In the genomic region with DNA sequence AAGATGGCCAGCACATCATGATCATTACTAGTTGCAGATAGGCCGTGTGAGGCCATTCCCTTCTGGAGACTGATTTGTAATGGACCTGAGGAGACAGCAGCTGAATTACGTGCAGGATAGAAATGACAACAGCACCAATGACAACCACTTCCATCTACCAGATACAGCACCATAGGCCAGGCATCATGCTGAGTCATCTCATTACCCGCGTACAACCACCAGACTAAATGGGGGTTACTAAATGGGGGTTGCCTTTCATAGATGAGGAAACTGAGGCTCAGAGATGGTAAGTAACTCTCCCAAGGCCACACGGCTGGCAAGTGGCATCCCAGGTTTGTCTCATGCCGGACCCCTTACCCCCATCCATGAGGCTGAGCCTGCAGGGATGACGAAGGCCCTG, we compare ENCODE assay signal across 16 cellular contexts. TPM values are rescaled to one million over a fixed set of nuclear protein-coding genes. Genes with fewer than 3 reads are reported as not detected.
DNase-seq lines count a peak whose midpoint lies in the region; ATAC-seq, FAIRE-seq and TF ChIP-seq lines count a peak whose summit lies in the region.
"Had no signal": no experiment of that assay in that cellular context is flagged by ENCODE, and none has a peak within 500 bp of the region (broad histone marks: within the 10 kb centered on the region; RNA-seq: fewer than 3 reads in every experiment).

No MANE protein-coding gene starts in this region.

- dilution Hi-C loops in IMR-90 (cut with HindIII; ENCODE audit: low sequenced_read_pairs, unreplicated experiment), result no loop called here

- no peak overlapping the region for H2BK20ac ChIP-seq in IMR-90 (ENCODE audit: low read depth, low read length)

- POLR2A ChIA-PET in IMR-90 (lab: Charles Lee; ENCODE audit: unreplicated experiment), result no interaction called here

- in situ Hi-C loops in GM23248 (cut with MboI) (no loop called here), IMR-90 (cut with MboI; ENCODE audit: low sequenced_read_pairs) (no loop called here)

- H2BK120ac ChIP-seq in IMR-90 (ENCODE audit: low read depth, low read length), result no peak overlapping the region

- no peaks in the 10 kb centered on the region for H3K79me1 ChIP-seq in IMR-90 (ENCODE audit: low read depth in 1 of 2, low read length in 2 of 2)

- no peak for TF ChIP-seq RAD21 in IMR-90 (IDR thresholded peaks at IDR 0.05; ENCODE audit: low read length)

- no peak overlapping the region for H3K18ac ChIP-seq in IMR-90 (ENCODE audit: low read depth, low read length)

- no peak for ATAC-seq in IMR-90 (ENCODE audit: low read depth)
- ATAC-seq in right cardiac atrium, result peak; percentile 10 to 52
- ATAC-seq in HG03097 (IDR thresholded peaks at IDR 0.05; ENCODE audit: low FRiP score, unreplicated experiment), result no peak
- ATAC-seq in aorta (ENCODE audit: low FRiP score), result no peak
- ATAC-seq: CD8-positive, alpha-beta T cell had no signal

- H4K8ac ChIP-seq in IMR-90 (ENCODE audit: low read depth in 2 of 2, low read length in 2 of 2), result no peak overlapping the region

- 63 to 65% methylated on average over 7 of the region's 7 CpGs for WGBS in GM23248 (ENCODE audit: low coverage in 1 of 2, low lambda C conversion rate in 2 of 2, missing lambda C conversion rate in 2 of 2), 2 experiments
- WGBS in IMR-90 (ENCODE audit: extremely low coverage in 2 of 2, insufficient read length in 1 of 2), 2 experiments, result no CpG with 5 or more reads among the region's 7 CpGs
- WGBS in right cardiac atrium, result 82% methylated on average over 7 of the region's 7 CpGs
- WGBS in adrenal gland, 4 donors, result 85 to 93% (median 86%) methylated on average over 2 to 7 of the region's 7 CpGs
- 87 to 90% methylated on average over 7 of the region's 7 CpGs for WGBS in aorta, 2 donors

- H3K9ac ChIP-seq in GM23248 (no peak overlapping the region), IMR-90 (ENCODE audit: low read depth, low read length) (no peak overlapping the region)

- DNase-seq in GM18507 (ENCODE audit: extremely low spot score, insufficient read length, low read depth) (peak; percentile 26), GM23248 (peak; percentile 37), IMR-90 (no peak), right cardiac atrium (no peak), adrenal gland (no peak), aorta (no peak)
- DNase-seq: activated CD4-positive, alpha-beta T cell treated with anti-CD3 and anti-CD28 coated beads for 1 hour; caudate nucleus; CD8-positive, alpha-beta T cell; NCI-H2081 treated with DMSO at 0.1 percent for 48 hours; testis had no signal

- peak; percentile 58 for FAIRE-seq in GM18507 (lab: Jason Lieb, UNC)
- FAIRE-seq: H1 had no signal

- H4K5ac ChIP-seq in IMR-90 (ENCODE audit: low read depth, low read length), result no peak overlapping the region

- H3K4ac ChIP-seq in IMR-90 (ENCODE audit: low read depth, low read length), result no peak overlapping the region

- H3K4me3 ChIP-seq in GM23248 (no peak overlapping the region), IMR-90 (ENCODE audit: insufficient read depth, low read depth, low read length) (no peak overlapping the region), right cardiac atrium (ENCODE audit: low read length) (no peak overlapping the region), adrenal gland (no peak overlapping the region), aorta (ENCODE audit: low read length in 2 of 2) (no peak overlapping the region)
- H3K4me3 ChIP-seq: testis had no signal

- no peaks in the 10 kb centered on the region for H3K9me2 ChIP-seq in GM23248 (ENCODE audit: insufficient read depth)

- H2BK5ac ChIP-seq in IMR-90 (ENCODE audit: low read depth, low read length, poor library complexity, severe bottlenecking), result no peak overlapping the region

- H3K9me3 ChIP-seq in GM23248 (ENCODE audit: low read depth), result no peaks in the 10 kb centered on the region
- H3K9me3 ChIP-seq in IMR-90 (ENCODE audit: control insufficient read depth, insufficient read depth, low read length), result peaks cover under 1% of the 10 kb centered on the region; the same call in 1 of the 2 replicates
- H3K9me3 ChIP-seq in right cardiac atrium (ENCODE audit: control insufficient read depth, low read length), result no peaks in the 10 kb centered on the region
- no peaks in the 10 kb centered on the region for H3K9me3 ChIP-seq in adrenal gland (replicated peaks in 1 of 3)
- peaks cover 1% of the 10 kb centered on the region for H3K9me3 ChIP-seq in aorta (ENCODE audit: control insufficient read depth, low read length)
- H3K9me3 ChIP-seq: testis had no signal

- H3K56ac ChIP-seq in IMR-90 (ENCODE audit: extremely low read depth, insufficient read depth, low read length), result no peak overlapping the region

- no peak overlapping the region for H3K14ac ChIP-seq in IMR-90 (replicated peaks; ENCODE audit: low read depth, low read length)

- peaks cover 16% of the 10 kb centered on the region; the same call in 1 of the 2 replicates for H3K27me3 ChIP-seq in GM23248 (replicated peaks; ENCODE audit: insufficient read depth)
- peaks cover 21% of the 10 kb centered on the region for H3K27me3 ChIP-seq in IMR-90 (ENCODE audit: control insufficient read depth, insufficient read depth, low read length)
- no peaks in the 10 kb centered on the region for H3K27me3 ChIP-seq in right cardiac atrium (ENCODE audit: control insufficient read depth, insufficient read depth)
- H3K27me3 ChIP-seq in adrenal gland, result no peaks in the 10 kb centered on the region
- no peaks in the 10 kb centered on the region for H3K27me3 ChIP-seq in aorta (ENCODE audit: control insufficient read depth in 1 of 2, insufficient read depth in 2 of 2, low read length in 1 of 2)
- H3K27me3 ChIP-seq: testis had no signal

- no peak for TF ChIP-seq CTCF in IMR-90 (conservative IDR thresholded peaks at IDR 0.05; ENCODE audit: low read depth, low read length)
- no peak for TF ChIP-seq CTCF in adrenal gland (IDR thresholded peaks at IDR 0.05)

- H3K27ac ChIP-seq in GM23248, result no peak overlapping the region
- H3K27ac ChIP-seq in IMR-90 (ENCODE audit: insufficient read depth, low read length), result no peak overlapping the region
- H3K27ac ChIP-seq in right cardiac atrium (ENCODE audit: low read length), result no peak overlapping the region
- H3K27ac ChIP-seq in adrenal gland, result no peak overlapping the region
- H3K27ac ChIP-seq in aorta (ENCODE audit: low read depth in 1 of 2, low read length in 2 of 2), result no peak overlapping the region
- H3K27ac ChIP-seq: testis had no signal

- no peaks in the 10 kb centered on the region for H3K36me3 ChIP-seq in GM23248 (ENCODE audit: low read depth)
- no peaks in the 10 kb centered on the region for H3K36me3 ChIP-seq in IMR-90 (ENCODE audit: control insufficient read depth, insufficient read depth, low read length)
- H3K36me3 ChIP-seq in adrenal gland (replicated peaks in 1 of 2), result no peaks in the 10 kb centered on the region
- H3K36me3 ChIP-seq in aorta (ENCODE audit: control insufficient read depth in 1 of 2, insufficient read depth in 2 of 2, low read length in 1 of 2), result no peaks in the 10 kb centered on the region

- no peak overlapping the region for H4K91ac ChIP-seq in IMR-90 (ENCODE audit: insufficient read depth, low read depth, low read length)

- H4K20me1 ChIP-seq in GM23248 (ENCODE audit: insufficient read depth), result no peaks in the 10 kb centered on the region
- H4K20me1 ChIP-seq in IMR-90 (ENCODE audit: insufficient read depth, low read length), result no peaks in the 10 kb centered on the region

- H3K4me2 ChIP-seq in GM23248 (ENCODE audit: unreplicated experiment), result no peak overlapping the region
- no peak overlapping the region for H3K4me2 ChIP-seq in IMR-90 (ENCODE audit: low read depth, low read length)

- no peak overlapping the region for H3K23ac ChIP-seq in IMR-90 (ENCODE audit: low read depth, low read length)

- no peak overlapping the region for H2BK15ac ChIP-seq in IMR-90 (ENCODE audit: low read depth, low read length)

- TF ChIP-seq POLR2A in IMR-90 (IDR thresholded peaks at IDR 0.05; ENCODE audit: low read depth, low read length) (no peak), adrenal gland (IDR thresholded peaks at IDR 0.05) (no peak)

- no peak overlapping the region for H2AFZ ChIP-seq in GM23248
- H2AFZ ChIP-seq in IMR-90 (replicated peaks; ENCODE audit: low read length, poor library complexity), result no peak overlapping the region

- H3K4me1 ChIP-seq in GM23248 (ENCODE audit: insufficient read depth) (no peaks in the 10 kb centered on the region), IMR-90 (ENCODE audit: control insufficient read depth, insufficient read depth, low read length) (no peaks in the 10 kb centered on the region), right cardiac atrium (ENCODE audit: control insufficient read depth, insufficient read depth, low read length) (peaks cover 8% of the 10 kb centered on the region), adrenal gland (replicated peaks in 1 of 2) (no peaks in the 10 kb centered on the region), aorta (ENCODE audit: control insufficient read depth in 1 of 2, insufficient read depth in 2 of 2, low read length in 2 of 2) (no peaks in the 10 kb centered on the region)
- H3K4me1 ChIP-seq: testis had no signal

- H3K79me2 ChIP-seq in GM23248 (ENCODE audit: insufficient read depth), result no peaks in the 10 kb centered on the region

- no peak overlapping the region for H2AK5ac ChIP-seq in IMR-90 (ENCODE audit: low read depth, low read length)

- BruUV-seq in IMR-90 (replicated peaks; lab: Mats Ljungman, UMichigan), result no TSS peak

- H3K9me1 ChIP-seq in IMR-90 (ENCODE audit: insufficient read depth, low read length), result no peaks in the 10 kb centered on the region

- CTCF ChIA-PET in IMR-90 (lab: Yijun Ruan, JAX), result no interaction called here

- H3F3A ChIP-seq in GM23248 (ENCODE audit: insufficient read depth), result no peaks in the 10 kb centered on the region

- intact Hi-C loops in IMR-90 (cut with micrococcal nuclease), result no loop called here
- intact Hi-C loops in right cardiac atrium (cut with DNase I), result no loop called here
- intact Hi-C loops in adrenal gland (cut with DNase I), result no loop called here
- intact Hi-C loops in aorta (cut with DNase I), result no loop called here

- no peak overlapping the region for H2AK9ac ChIP-seq in IMR-90 (replicated peaks; ENCODE audit: low read depth, low read length, poor library complexity)

RNA-seq across cellular contexts. Expression of gene FAM107A, which starts 32.8 kb away (rescaled TPM):
- total RNA-seq in GM23248 (2014; rRNA removed; shearing (Covaris generic)), result 0.22 TPM in 1 of 2 replicates, not detected in the other
- 0.09 and 0.13 TPM in 2 replicates for polyA plus RNA-seq in GM23248 (2016; fragmentation: Nextera tagmentation; extraction: Ambion mirVana)
- not detected in 2 replicates for total RNA-seq in IMR-90 (2012; rRNA removed)
- polyA plus RNA-seq in IMR-90 (2012; rRNA removed), result not detected in 2 replicates
- not detected in 2 replicates for polyA plus RNA-seq in IMR-90 (2012; cell fraction: cytosol; rRNA removed)
- 0.05 and 0.07 TPM in 2 replicates for polyA plus RNA-seq in IMR-90 (2012; cell fraction: nucleus; rRNA removed; ENCODE audit: low replicate concordance)
- total RNA-seq in right cardiac atrium, result 10 to 100 TPM; 38.0 to 80.8 (median 58.0) TPM
- 52.7 TPM for polyA plus RNA-seq in right cardiac atrium
- total RNA-seq in adrenal gland, result 10 to 100 TPM in 1 of 8 donors, 1 to 10 TPM in 7; 3.0 to 11.6 (median 5.8) TPM
- polyA plus RNA-seq in adrenal gland, result 10 to 100 TPM in 1 of 3 donors, 1 to 10 TPM in 2; 4.9 to 12.5 (median 6.8) TPM
- 10 to 100 TPM; 10.2 to 23.6 TPM for total RNA-seq in aorta
- polyA plus RNA-seq in aorta, result 1 to 10 TPM; 3.8 to 5.6 TPM
- total RNA-seq: activated T-helper 2 cell treated with anti-CD3 and anti-CD28 coated beads, Interferon-gamma antibody, Interleukin-2, Interleukin-4, amounts not matched to agents 10 μg/mL and 5 μg/mL and 100 μg/mL, durations not matched to agents 14 hours and 24 hours and 36 hours; CD8-positive, alpha-beta T cell had no signal

RNA-seq across cellular contexts. Expression of gene FAM3D, which starts 56.6 kb away (rescaled TPM):
- total RNA-seq in GM23248 (2014; rRNA removed; shearing (Covaris generic)), result not detected in 2 replicates
- polyA plus RNA-seq in GM23248 (2016; fragmentation: Nextera tagmentation; extraction: Ambion mirVana) (not detected in 2 replicates), IMR-90 (2012; rRNA removed) (not detected in 2 replicates), right cardiac atrium (0.14 TPM), adrenal gland (under 1 TPM in 2 of 3 donors, not detected in 1; 0.17 to 0.40 TPM), aorta (1 to 10 TPM in 1 of 2 donors, under 1 TPM in 1; 0.54 to 8.8 TPM)
- total RNA-seq in IMR-90 (2012; rRNA removed) (not detected in 2 replicates), right cardiac atrium (under 1 TPM; 0.24 to 0.37 (median 0.29) TPM), adrenal gland (under 1 TPM in 1 of 8 donors, not detected in 7; 0.27 TPM), aorta (not detected)
- polyA plus RNA-seq in IMR-90 (2012; cell fraction: cytosol; rRNA removed), result not detected in 2 replicates
- not detected in 2 replicates for polyA plus RNA-seq in IMR-90 (2012; cell fraction: nucleus; rRNA removed; ENCODE audit: low replicate concordance)
- total RNA-seq: activated T-helper 2 cell treated with anti-CD3 and anti-CD28 coated beads, Interferon-gamma antibody, Interleukin-2, Interleukin-4, amounts not matched to agents 10 μg/mL and 5 μg/mL and 100 μg/mL, durations not matched to agents 14 hours and 24 hours and 36 hours; CD8-positive, alpha-beta T cell; H1; skeletal muscle tissue had no signal
- polyA plus RNA-seq: H1, neural cell had no signal

Comparison
In these comparisons a context has a peak if more than half of its experiments do, and no peak if none do; other contexts are left out.
1. DNase-seq: peak in GM18507 (single experiment) and GM23248 (single experiment); none in IMR-90 (single experiment), right cardiac atrium (0 of 3), adrenal gland (0 of 7) and aorta (0 of 2).
2. ATAC-seq: peak in right cardiac atrium (2 of 2); none in IMR-90 (single experiment), HG03097 (single experiment) and aorta (single experiment).